27 cellular contexts compared by ENCODE assay signal in the genomic region with DNA sequence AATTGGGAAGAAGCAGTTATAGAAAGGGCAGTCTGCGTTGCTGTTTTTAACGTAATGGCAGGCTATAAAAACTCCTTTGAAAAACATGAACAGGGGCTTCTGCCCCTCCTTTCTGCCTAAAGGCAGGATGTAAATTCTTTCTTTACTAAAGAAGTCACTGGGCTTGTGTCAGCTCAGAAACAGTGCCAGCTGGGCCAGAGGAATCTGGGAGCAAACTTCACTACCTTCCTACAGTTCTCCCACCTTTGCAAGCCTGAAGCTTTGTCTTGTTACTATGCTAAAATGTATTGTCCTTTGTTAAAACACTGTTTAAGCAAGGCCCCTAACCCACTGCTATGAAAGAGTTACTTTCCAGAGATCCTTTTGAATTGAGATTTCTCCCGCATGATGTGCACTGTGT.
"Had no signal": no experiment of that assay in that cellular context is flagged by ENCODE, and none has a peak within 500 bp of the region (broad histone marks: within the 10 kb centered on the region; RNA-seq: fewer than 3 reads in every experiment).

No MANE protein-coding gene starts in this region.

- H3K36me3 ChIP-seq: esophagus muscularis mucosa, heart left ventricle, right lobe of liver, thoracic aorta, uterus, WERI-Rb-1 had no signal

- H3K27ac Mint-ChIP-seq: activated CD4-positive, alpha-beta memory T cell treated with anti-CD3 and anti-CD28 coated beads for 36 hours; activated CD4-positive, alpha-beta T cell treated with anti-CD3 and anti-CD28 coated beads, Interleukin-2, amount 10 ng/mL, durations not matched to agents 24 days and 14 days; activated naive CD4-positive, alpha-beta T cell treated with anti-CD3 and anti-CD28 coated beads, Interleukin-2, amount 10 ng/mL, durations not matched to agents 7 days and 5 days; activated naive CD8-positive, alpha-beta T cell treated with anti-CD3 and anti-CD28 coated beads, Interleukin-2, amount 10 ng/mL, durations not matched to agents 7 days and 5 days; activated T-cell treated with anti-CD3 and anti-CD28 coated beads, Interleukin-2, amount 50 U/mL, for 24 hours; dendritic cell treated with granulocyte-macrophage colony-stimulating factor and Interleukin-4, amounts not matched to agents 40 ng/mL and 50 ng/mL, for 4 days; naive thymus-derived CD8-positive, alpha-beta T cell; stimulated activated naive CD8-positive, alpha-beta T cell treated with anti-CD3 and anti-CD28 coated beads, Interleukin-15, Interleukin-2, amounts not matched to agents 100 ng/mL and 50 ng/mL, for 24 hours; T-helper 17 cell had no signal

- H3K9me3 Mint-ChIP-seq: activated CD4-positive, alpha-beta memory T cell treated with anti-CD3 and anti-CD28 coated beads for 36 hours; activated CD4-positive, alpha-beta T cell treated with anti-CD3 and anti-CD28 coated beads, Interleukin-2, amount 10 ng/mL, durations not matched to agents 24 days and 14 days; activated naive CD4-positive, alpha-beta T cell treated with anti-CD3 and anti-CD28 coated beads, Interleukin-2, amount 10 ng/mL, durations not matched to agents 7 days and 5 days; activated naive CD8-positive, alpha-beta T cell treated with anti-CD3 and anti-CD28 coated beads, Interleukin-2, amount 10 ng/mL, durations not matched to agents 7 days and 5 days had no signal

- H3K4me3 Mint-ChIP-seq: activated CD4-positive, alpha-beta memory T cell treated with anti-CD3 and anti-CD28 coated beads for 36 hours; activated CD4-positive, alpha-beta T cell treated with anti-CD3 and anti-CD28 coated beads, Interleukin-2, amount 10 ng/mL, durations not matched to agents 24 days and 14 days; activated naive CD4-positive, alpha-beta T cell treated with anti-CD3 and anti-CD28 coated beads, Interleukin-2, amount 10 ng/mL, durations not matched to agents 7 days and 5 days; activated naive CD8-positive, alpha-beta T cell treated with anti-CD3 and anti-CD28 coated beads, Interleukin-2, amount 10 ng/mL, durations not matched to agents 7 days and 5 days; activated T-cell treated with anti-CD3 and anti-CD28 coated beads, Interleukin-2, amount 50 U/mL, for 24 hours; dendritic cell treated with granulocyte-macrophage colony-stimulating factor and Interleukin-4, amounts not matched to agents 40 ng/mL and 50 ng/mL, for 4 days; naive thymus-derived CD8-positive, alpha-beta T cell; stimulated activated naive CD8-positive, alpha-beta T cell treated with anti-CD3 and anti-CD28 coated beads, Interleukin-15, Interleukin-2, amounts not matched to agents 100 ng/mL and 50 ng/mL, for 24 hours; T-helper 17 cell had no signal

- H3K27ac ChIP-seq: esophagus muscularis mucosa, foreskin keratinocyte, heart left ventricle, right lobe of liver, thoracic aorta, uterus, WERI-Rb-1 had no signal

- H3K4me1 ChIP-seq: esophagus muscularis mucosa, foreskin keratinocyte, heart left ventricle, right lobe of liver, uterus had no signal

- H3K4me1 Mint-ChIP-seq: activated CD4-positive, alpha-beta T cell treated with anti-CD3 and anti-CD28 coated beads, Interleukin-2, amount 10 ng/mL, durations not matched to agents 24 days and 14 days; activated naive CD4-positive, alpha-beta T cell treated with anti-CD3 and anti-CD28 coated beads, Interleukin-2, amount 10 ng/mL, durations not matched to agents 7 days and 5 days; activated naive CD8-positive, alpha-beta T cell treated with anti-CD3 and anti-CD28 coated beads, Interleukin-2, amount 10 ng/mL, durations not matched to agents 7 days and 5 days; naive thymus-derived CD8-positive, alpha-beta T cell; T-helper 17 cell had no signal

- H3K36me3 Mint-ChIP-seq: activated CD4-positive, alpha-beta memory T cell treated with anti-CD3 and anti-CD28 coated beads for 36 hours; activated naive CD4-positive, alpha-beta T cell treated with anti-CD3 and anti-CD28 coated beads, Interleukin-2, amount 10 ng/mL, durations not matched to agents 7 days and 5 days; activated naive CD8-positive, alpha-beta T cell treated with anti-CD3 and anti-CD28 coated beads, Interleukin-2, amount 10 ng/mL, durations not matched to agents 7 days and 5 days; naive thymus-derived CD8-positive, alpha-beta T cell had no signal

- H3K9me3 ChIP-seq: esophagus muscularis mucosa, right lobe of liver, thoracic aorta, uterus had no signal

- H3K27me3 Mint-ChIP-seq: activated CD4-positive, alpha-beta memory T cell treated with anti-CD3 and anti-CD28 coated beads for 36 hours; activated CD4-positive, alpha-beta T cell treated with anti-CD3 and anti-CD28 coated beads, Interleukin-2, amount 10 ng/mL, durations not matched to agents 24 days and 14 days; activated naive CD4-positive, alpha-beta T cell treated with anti-CD3 and anti-CD28 coated beads, Interleukin-2, amount 10 ng/mL, durations not matched to agents 7 days and 5 days; activated naive CD8-positive, alpha-beta T cell treated with anti-CD3 and anti-CD28 coated beads, Interleukin-2, amount 10 ng/mL, durations not matched to agents 7 days and 5 days; dendritic cell treated with granulocyte-macrophage colony-stimulating factor and Interleukin-4, amounts not matched to agents 40 ng/mL and 50 ng/mL, for 4 days; naive thymus-derived CD8-positive, alpha-beta T cell; stimulated activated naive CD8-positive, alpha-beta T cell treated with anti-CD3 and anti-CD28 coated beads, Interleukin-15, Interleukin-2, amounts not matched to agents 100 ng/mL and 50 ng/mL, for 24 hours; T-helper 17 cell had no signal

- ATAC-seq: foreskin keratinocyte; heart left ventricle; left colon; naive thymus-derived CD8-positive, alpha-beta T cell; right lobe of liver; T-helper 17 cell had no signal

- DNase-seq: activated CD4-positive, alpha-beta memory T cell treated with anti-CD3 and anti-CD28 coated beads for 36 hours; activated CD4-positive, alpha-beta T cell treated with anti-CD3 and anti-CD28 coated beads, Interleukin-2, amount 10 ng/mL, durations not matched to agents 24 days and 14 days; activated CD4-positive, CD25-positive, alpha-beta regulatory T cell treated with anti-CD3 and anti-CD28 coated beads, Interleukin-2, amount 50 U/mL, for 72 hours; activated CD8-positive, alpha-beta memory T cell treated with anti-CD3 and anti-CD28 coated beads, Interleukin-2, amount 50 U/mL, for 48 hours; activated gamma-delta T cell; activated naive CD4-positive, alpha-beta T cell treated with anti-CD3 and anti-CD28 coated beads, Interleukin-2, amount 10 ng/mL, durations not matched to agents 7 days and 5 days; activated naive CD8-positive, alpha-beta T cell treated with anti-CD3 and anti-CD28 coated beads, Interleukin-2, amount 10 ng/mL, durations not matched to agents 7 days and 5 days; activated T-cell treated with anti-CD3 and anti-CD28 coated beads, Interleukin-2, amount 50 U/mL, for 24 hours; central memory CD4-positive, alpha-beta T cell; foreskin keratinocyte; heart left ventricle; kidney; left colon; naive thymus-derived CD8-positive, alpha-beta T cell; posterior cingulate gyrus; right lobe of liver; stimulated activated CD4-positive, alpha-beta T cell treated with anti-CD3 and anti-CD28 coated beads, Interleukin-12 subunit alpha, Interleukin-12 subunit beta, amount 100 ng/mL, for 4 hours; stimulated activated CD4-positive, alpha-beta T cell treated with anti-CD3 and anti-CD28 coated beads, Interleukin-4, amount 100 ng/mL, for 1 hour; T-helper 17 cell; T1000; trophoblast cell; uterus; WERI-Rb-1 had no signal

- H3K27me3 ChIP-seq: esophagus muscularis mucosa, foreskin keratinocyte, heart left ventricle, right lobe of liver had no signal

- H3K4me3 ChIP-seq: esophagus muscularis mucosa, heart left ventricle, right lobe of liver, thoracic aorta, uterus had no signal
